21 cellular contexts compared by ENCODE assay signal in the genomic region with DNA sequence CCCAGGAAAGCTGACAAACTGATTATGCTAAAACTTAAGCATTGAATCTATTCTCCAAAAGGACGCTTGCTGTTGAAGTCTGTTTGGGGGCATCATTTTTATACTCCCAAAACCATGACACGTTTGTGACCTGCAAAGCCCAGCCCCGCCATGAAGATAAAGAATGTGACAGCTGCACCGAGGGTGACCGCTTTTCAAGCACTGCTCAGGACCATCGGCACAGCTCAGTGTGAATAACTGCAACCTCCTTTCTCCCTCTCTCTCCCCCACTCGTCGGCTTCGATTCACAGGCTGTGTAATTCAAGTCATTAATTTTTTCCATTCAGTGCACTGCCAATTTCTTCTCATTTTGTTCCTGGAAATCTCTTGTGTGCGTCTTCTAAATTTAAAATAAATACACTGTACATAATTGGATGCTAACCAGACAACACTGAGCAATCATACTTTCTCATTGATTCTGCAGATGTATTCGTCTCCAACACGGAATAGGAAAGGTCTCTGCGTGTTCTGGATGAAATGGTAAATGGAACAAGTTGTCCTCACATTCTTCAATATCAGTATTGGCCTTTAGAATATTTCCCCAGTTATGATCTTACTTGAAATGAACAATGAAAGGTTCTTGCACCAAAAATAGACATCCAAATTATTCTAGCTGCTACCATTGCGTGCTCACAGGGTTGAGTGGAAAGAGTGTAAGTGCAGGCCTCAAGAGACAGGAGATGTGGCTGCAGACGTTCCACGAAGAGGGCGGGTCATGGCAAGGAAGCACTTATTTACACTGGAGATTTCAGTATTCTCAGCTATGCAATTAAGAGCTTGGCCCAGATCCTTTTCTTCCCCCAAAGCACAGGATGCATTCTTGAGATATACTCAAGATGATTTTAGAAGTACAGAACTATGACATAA.
DNase-seq lines count a peak whose midpoint lies in the region; ATAC-seq and TF ChIP-seq lines count a peak whose summit lies in the region.
"Had no signal": no experiment of that assay in that cellular context is flagged by ENCODE, and none has a peak within 500 bp of the region (broad histone marks: within the 10 kb centered on the region; RNA-seq: fewer than 3 reads in every experiment).

No MANE protein-coding gene starts in this region.

- WGBS in heart right ventricle, 2 donors, result 47 to 55% methylated on average over 17 of the region's 17 CpGs

- H3K4me3 ChIP-seq in ascending aorta (peak overlapping the region in 1 of 2 donors; percentile 35), heart right ventricle (no peak overlapping the region)

- ATAC-seq in heart right ventricle, result peak in 7 of 8 donors; percentile 69 to 89 (median 84)
- ATAC-seq: activated CD4-positive, CD25-positive, alpha-beta regulatory T cell treated with anti-CD3 and anti-CD28 coated beads, Interleukin-2, amount 50 U/mL, for 24 hours; activated naive CD4-positive, alpha-beta T cell treated with anti-CD3 and anti-CD28 coated beads, Interleukin-2, amount 50 U/mL, for 72 hours; foreskin keratinocyte had no signal

- H3K36me3 Mint-ChIP-seq in MCF 10A (ENCODE audit: insufficient read depth, unreplicated experiment), result peaks cover 9% of the 10 kb centered on the region
- H3K36me3 Mint-ChIP-seq: activated naive CD4-positive, alpha-beta T cell treated with anti-CD3 and anti-CD28 coated beads, Interleukin-2, amount 50 U/mL, for 72 hours; CD14-positive monocyte had no signal

- H3K4me1 Mint-ChIP-seq in MCF 10A (ENCODE audit: insufficient read depth, unreplicated experiment), result no peaks in the 10 kb centered on the region
- H3K4me1 Mint-ChIP-seq: CD14-positive monocyte, neural crest cell had no signal

- CTCF ChIA-PET in MCF 10A (lab: Yijun Ruan, JAX), result interaction anchor here (0.6 to 1.2 kb wide), 3 partner anchors 17 to 57 kb away, joined by 3 read pairs; no protein-coding TSS in a partner anchor

- no peaks in the 10 kb centered on the region for H3K27me3 Mint-ChIP-seq in MCF 10A (ENCODE audit: insufficient read depth, unreplicated experiment)

- POLR2A ChIA-PET in MCF 10A (lab: Yijun Ruan, JAX), result no interaction called here

- no peak overlapping the region for H3K27ac Mint-ChIP-seq in MCF 10A (ENCODE audit: low read depth, unreplicated experiment)
- H3K27ac Mint-ChIP-seq: activated naive CD4-positive, alpha-beta T cell treated with anti-CD3 and anti-CD28 coated beads, Interleukin-2, amount 50 U/mL, for 72 hours; CD14-positive monocyte; stimulated activated naive CD8-positive, alpha-beta T cell treated with anti-CD3 and anti-CD28 coated beads, Interleukin-15, Interleukin-2, amounts not matched to agents 100 ng/mL and 50 ng/mL, for 24 hours had no signal

- no TSS peak for BruUV-seq in MCF 10A (replicated peaks; lab: Mats Ljungman, UMichigan)

- no peaks in the 10 kb centered on the region for H3K9me3 Mint-ChIP-seq in MCF 10A (ENCODE audit: unreplicated experiment)
- H3K9me3 Mint-ChIP-seq: neural crest cell; stimulated activated naive CD8-positive, alpha-beta T cell treated with anti-CD3 and anti-CD28 coated beads, Interleukin-15, Interleukin-2, amounts not matched to agents 100 ng/mL and 50 ng/mL, for 24 hours had no signal

- DNase-seq in AG09319 (ENCODE audit: extremely low read depth, low read depth) (peak; percentile 49), ascending aorta (ENCODE audit: low spot score in 2 of 2) (no peak), heart right ventricle (peak; percentile 21 to 62), retina (peak; percentile 70), MCF 10A (ENCODE audit: unreplicated experiment) (no peak), GDM1 (lab: John Stamatoyannopoulos, UW) (no peak)
- DNase-seq in activated effector memory CD4-positive, alpha-beta T cell treated with anti-CD3 and anti-CD28 coated beads, Interleukin-2, amount 50 U/mL, for 16 hours, result no peak
- no peak for DNase-seq in stimulated activated CD4-positive, alpha-beta T cell treated with anti-CD3 and anti-CD28 coated beads, Interleukin-15, amount 100 ng/mL, for 24 hours
- DNase-seq: cortex of kidney; foreskin keratinocyte; NCI-H1105; NCI-H2107; NCI-H524; RPMI8226; stimulated activated CD4-positive, alpha-beta T cell treated with anti-CD3 and anti-CD28 coated beads, Interleukin-4, amount 100 ng/mL, for 24 hours; T-helper 9 cell had no signal

- no peaks in the 10 kb centered on the region for H3K36me3 ChIP-seq in ascending aorta
- no peaks in the 10 kb centered on the region for H3K36me3 ChIP-seq in heart right ventricle

- intact Hi-C loops in ascending aorta (cut with DNase I) (no loop called here), heart right ventricle (cut with DNase I) (loop anchor here in 1 of 10 donors (5.0 kb wide), 1 partner anchor 332 kb away; the partner anchor contains the start of gene FOXN3), MCF 10A (cut with micrococcal nuclease) (no loop called here)

- TF ChIP-seq CTCF in AG09319 (IDR thresholded peaks at IDR 0.05; ENCODE audit: low read depth, low read length) (no peak), ascending aorta (IDR thresholded peaks at IDR 0.05) (no peak), heart right ventricle (IDR thresholded peaks at IDR 0.05) (no peak), MCF 10A (IDR thresholded peaks at IDR 0.05; ENCODE audit: unreplicated experiment) (no peak)

- H3K4me1 ChIP-seq in ascending aorta (peaks cover 0 to 9% of the 10 kb centered on the region in 2 donors), heart right ventricle (peaks cover 0 to 11% (median 4%) of the 10 kb centered on the region in 9 donors)
- H3K4me1 ChIP-seq: foreskin keratinocyte had no signal

- H3K27me3 ChIP-seq in ascending aorta, result no peaks in the 10 kb centered on the region
- no peaks in the 10 kb centered on the region for H3K27me3 ChIP-seq in heart right ventricle

- H3K9me3 ChIP-seq in ascending aorta (no peaks in the 10 kb centered on the region), heart right ventricle (no peaks in the 10 kb centered on the region)

- no peak overlapping the region for H3K4me3 Mint-ChIP-seq in MCF 10A (ENCODE audit: unreplicated experiment)
- H3K4me3 Mint-ChIP-seq: CD14-positive monocyte; neural crest cell; stimulated activated naive CD8-positive, alpha-beta T cell treated with anti-CD3 and anti-CD28 coated beads, Interleukin-15, Interleukin-2, amounts not matched to agents 100 ng/mL and 50 ng/mL, for 24 hours had no signal

- H3K27ac ChIP-seq in ascending aorta (peak overlapping the region; percentile 41 to 63), heart right ventricle (peak overlapping the region in 5 of 10 donors; percentile 0 to 40 (median 9))
- H3K27ac ChIP-seq: foreskin keratinocyte had no signal

Comparison
In these comparisons a context has a peak if more than half of its experiments do, and no peak if none do; other contexts are left out.
1. DNase-seq: peak in AG09319 (single experiment), heart right ventricle (2 of 2) and retina (single experiment); none in ascending aorta (0 of 2), MCF 10A (single experiment), GDM1 (single experiment), activated effector memory CD4-positive, alpha-beta T cell treated with anti-CD3 and anti-CD28 coated beads, Interleukin-2, amount 50 U/mL, for 16 hours (single experiment) and stimulated activated CD4-positive, alpha-beta T cell treated with anti-CD3 and anti-CD28 coated beads, Interleukin-15, amount 100 ng/mL, for 24 hours (single experiment).